In genomic region chr5:133179405-133179804, GRCh38 we compare ENCODE assay signal across 29 cellular contexts.
"Had no signal": no experiment of that assay in that cellular context is flagged by ENCODE, and none has a peak within 500 bp of the region (broad histone marks: within the 10 kb centered on the region; RNA-seq: fewer than 3 reads in every experiment).

No MANE protein-coding gene starts in this region.

- H3K27ac Mint-ChIP-seq: dendritic cell treated with granulocyte-macrophage colony-stimulating factor and Interleukin-4, amounts not matched to agents 40 ng/mL and 50 ng/mL, for 4 days; effector memory CD8-positive, alpha-beta T cell; endodermal cell had no signal

- H2AFZ ChIP-seq: hepatocyte had no signal

- H3K9me3 Mint-ChIP-seq: dendritic cell treated with granulocyte-macrophage colony-stimulating factor and Interleukin-4, amounts not matched to agents 40 ng/mL and 50 ng/mL, for 4 days; effector memory CD8-positive, alpha-beta T cell had no signal

- DNase-seq: colonic mucosa; cortex of kidney; dermis blood vessel endothelial cell; dorsolateral prefrontal cortex; effector CD4-positive, alpha-beta T cell; effector CD8-positive, alpha-beta T cell; effector memory CD4-positive, alpha-beta T cell; effector memory CD8-positive, alpha-beta T cell; endodermal cell; erythroblast; esophagus squamous epithelium; foreskin fibroblast; foreskin melanocyte; gastrocnemius medialis; glutamatergic neuron; head of caudate nucleus; heart left ventricle; heart right ventricle had no signal

- H3K9me3 ChIP-seq: colonic mucosa, esophagus muscularis mucosa, esophagus squamous epithelium, gastrocnemius medialis, gastroesophageal sphincter, heart left ventricle, heart right ventricle had no signal

- H3K4me1 Mint-ChIP-seq: endodermal cell had no signal

- H3K36me3 ChIP-seq: colonic mucosa, esophagus muscularis mucosa, esophagus squamous epithelium, gastrocnemius medialis, gastroesophageal sphincter, heart left ventricle, heart right ventricle had no signal

- H3K79me2 ChIP-seq: hepatocyte had no signal

- FAIRE-seq: endometrium, endothelial cell of umbilical vein, frontal cortex had no signal

- H3K4me3 ChIP-seq: colonic mucosa, coronary artery, dorsolateral prefrontal cortex, esophagus muscularis mucosa, esophagus squamous epithelium, gastrocnemius medialis, gastroesophageal sphincter, heart left ventricle, heart right ventricle, hepatocyte had no signal

- H3K27ac ChIP-seq: colonic mucosa, coronary artery, dorsolateral prefrontal cortex, epithelial cell of prostate, esophagus muscularis mucosa, esophagus squamous epithelium, foreskin keratinocyte, gastrocnemius medialis, gastroesophageal sphincter, heart left ventricle, heart right ventricle, hepatocyte had no signal

- H3K4me3 Mint-ChIP-seq: dendritic cell treated with granulocyte-macrophage colony-stimulating factor and Interleukin-4, amounts not matched to agents 40 ng/mL and 50 ng/mL, for 4 days; effector memory CD8-positive, alpha-beta T cell; endodermal cell had no signal

- ATAC-seq: effector memory CD8-positive, alpha-beta T cell; esophagus mucosa; foreskin keratinocyte; gastrocnemius medialis; gastroesophageal sphincter; heart left ventricle; heart right ventricle had no signal

- H3K4me1 ChIP-seq: colonic mucosa, esophagus muscularis mucosa, esophagus squamous epithelium, foreskin keratinocyte, gastrocnemius medialis, gastroesophageal sphincter, heart left ventricle, heart right ventricle had no signal

- H3K4me2 ChIP-seq: hepatocyte had no signal

- H3K27me3 ChIP-seq: colonic mucosa, dorsolateral prefrontal cortex, esophagus muscularis mucosa, esophagus squamous epithelium, foreskin keratinocyte, gastrocnemius medialis, gastroesophageal sphincter, heart left ventricle, heart right ventricle, hepatocyte had no signal

- H3K27me3 Mint-ChIP-seq: dendritic cell treated with granulocyte-macrophage colony-stimulating factor and Interleukin-4, amounts not matched to agents 40 ng/mL and 50 ng/mL, for 4 days had no signal
